15 cellular contexts compared by ENCODE assay signal in the genomic region with DNA sequence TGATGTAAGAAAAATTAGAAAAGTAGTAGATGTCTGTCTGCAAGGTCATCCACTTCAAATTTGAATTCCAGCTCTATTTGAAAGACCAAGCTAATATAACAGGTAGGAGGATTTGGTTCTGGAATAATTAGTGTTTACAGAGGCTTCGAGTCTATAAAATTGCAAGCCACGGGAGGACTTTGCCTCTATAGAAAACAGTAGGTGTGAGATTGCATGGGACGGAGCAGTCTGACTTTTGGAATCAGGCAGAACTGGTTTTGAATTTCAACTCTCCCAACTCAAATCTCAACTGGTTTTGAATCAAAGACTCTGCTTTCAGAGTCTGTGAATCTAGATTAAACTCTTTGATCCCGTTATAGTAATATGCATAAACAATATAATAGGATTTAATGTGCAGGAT.
DNase-seq lines count a peak whose midpoint lies in the region; ATAC-seq and TF ChIP-seq lines count a peak whose summit lies in the region.
"Had no signal": no experiment of that assay in that cellular context is flagged by ENCODE, and none has a peak within 500 bp of the region (broad histone marks: within the 10 kb centered on the region; RNA-seq: fewer than 3 reads in every experiment).

No MANE protein-coding gene starts in this region.

- ATAC-seq in left colon, result peak; percentile 99
- ATAC-seq in GM21717 (IDR thresholded peaks at IDR 0.05; ENCODE audit: unreplicated experiment), result no peak
- ATAC-seq: CD8-positive, alpha-beta T cell had no signal

- TF ChIP-seq EP300 in transverse colon (IDR thresholded peaks at IDR 0.05; ENCODE audit: low read depth), result no peak

- DNase-seq in NCI-H82 (lab: John Stamatoyannopoulos, UW) (peak; percentile 22), NCI-H82 treated with DMSO at 0.1 percent for 48 hours (lab: John Stamatoyannopoulos, UW; ENCODE audit: unreplicated experiment) (no peak), NCI-H146 treated with DMSO at 0.1 percent for 48 hours (lab: John Stamatoyannopoulos, UW; ENCODE audit: unreplicated experiment) (peak; percentile 8), left colon (peak in 1 of 2 donors; percentile 39), transverse colon (peak; percentile 11), NCI-H2227 (lab: John Stamatoyannopoulos, UW; ENCODE audit: unreplicated experiment) (no peak), NCI-H2107 treated with DMSO at 0.1 percent for 48 hours (lab: John Stamatoyannopoulos, UW; ENCODE audit: unreplicated experiment) (no peak)
- DNase-seq: CD8-positive, alpha-beta T cell; DMS53; HFFc6; NCI-H1436 treated with DMSO at 0.1 percent for 48 hours; NCI-H2081 treated with DMSO at 0.1 percent for 48 hours; OCI-M1 had no signal

- in situ Hi-C loops in transverse colon (cut with MboI; ENCODE audit: low pct_ligation_motif_present in 1 of 4, low pct_unique_long_range_greater_than_20kb in 1 of 4, low sequenced_read_pairs in 3 of 4), result no loop called here

- no peaks in the 10 kb centered on the region for H3K36me3 ChIP-seq in transverse colon
- H3K36me3 ChIP-seq: BLaER1 treated with 17β-estradiol and CSF1 and Interleukin-3, amounts not matched to agents 10 nM and 100 nM had no signal

- no peaks in the 10 kb centered on the region for H3K27me3 ChIP-seq in transverse colon
- H3K27me3 ChIP-seq: BLaER1 treated with 17β-estradiol and CSF1 and Interleukin-3, amounts not matched to agents 10 nM and 100 nM had no signal

- peaks cover 0 to 18% (median 2%) of the 10 kb centered on the region in 4 donors for H3K4me1 ChIP-seq in transverse colon

- WGBS in transverse colon (ENCODE audit: low coverage in 1 of 2), 2 donors, result 41 to 57% methylated on average over 4 of the region's 4 CpGs

- peak overlapping the region; percentile 7 to 48 (median 34) for H3K27ac ChIP-seq in transverse colon

- TF ChIP-seq POLR2A in transverse colon (IDR thresholded peaks at IDR 0.05), result no peak

- H3K4me3 ChIP-seq in transverse colon, result no peak overlapping the region
- H3K4me3 ChIP-seq: BLaER1 treated with 17β-estradiol and CSF1 and Interleukin-3, amounts not matched to agents 10 nM and 100 nM had no signal

- intact Hi-C loops in left colon (cut with DNase I, micrococcal nuclease), result no loop called here
- intact Hi-C loops in transverse colon (cut with DNase I; ENCODE audit: low total_unique reads), result no loop called here

- no peak for TF ChIP-seq CTCF in transverse colon (IDR thresholded peaks at IDR 0.05)

- H3K9me3 ChIP-seq in transverse colon, result no peaks in the 10 kb centered on the region

Comparison
In these comparisons a context has a peak if more than half of its experiments do, and no peak if none do; other contexts are left out.
1. DNase-seq: peak in NCI-H82 (single experiment), NCI-H146 treated with DMSO at 0.1 percent for 48 hours (single experiment) and transverse colon (single experiment); none in NCI-H82 treated with DMSO at 0.1 percent for 48 hours (single experiment), NCI-H2227 (single experiment) and NCI-H2107 treated with DMSO at 0.1 percent for 48 hours (single experiment).